In the genomic region with DNA sequence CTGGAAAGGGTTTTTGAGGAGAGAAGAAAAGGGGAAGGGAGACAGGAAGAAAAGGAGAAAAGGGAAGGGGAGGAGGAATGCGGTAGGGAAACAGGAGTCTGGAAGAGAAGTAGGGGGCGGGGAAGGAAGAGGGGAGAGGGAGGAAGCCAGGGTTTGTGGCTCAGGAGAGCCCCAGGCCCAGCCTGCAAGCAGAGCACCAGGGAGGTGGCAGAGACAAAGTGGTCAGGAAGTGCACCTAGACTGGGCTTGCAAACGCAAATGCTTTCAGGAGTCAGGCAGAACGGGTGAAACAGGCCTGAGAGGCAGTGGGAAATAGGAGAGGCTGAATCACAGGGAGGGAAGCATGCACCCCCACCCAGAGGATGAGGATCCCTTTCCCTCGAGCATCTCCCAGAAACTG, we compare ENCODE assay signal across 21 cellular contexts.
DNase-seq lines count a peak whose midpoint lies in the region; ATAC-seq and TF ChIP-seq lines count a peak whose summit lies in the region.
"Had no signal": no experiment of that assay in that cellular context is flagged by ENCODE, and none has a peak within 500 bp of the region (broad histone marks: within the 10 kb centered on the region; RNA-seq: fewer than 3 reads in every experiment).

No MANE protein-coding gene starts in this region.

- H3K9me3 Mint-ChIP-seq in dendritic cell treated with granulocyte-macrophage colony-stimulating factor and Interleukin-4, amounts not matched to agents 40 ng/mL and 50 ng/mL, for 4 days: no peaks in the 10 kb centered on the region
- H3K9me3 Mint-ChIP-seq: central memory CD8-positive, alpha-beta T cell had no signal

- H3K9ac ChIP-seq in IMR-90 (ENCODE audit: low read depth, low read length): 0 out of 2 replicates have a peak overlapping the region, but pooled peaks have one; percentile 24
- peak overlapping the region; percentile 25 for H3K9ac ChIP-seq in smooth muscle cell (ENCODE audit: low read depth)

- H3K36me3 ChIP-seq in IMR-90 (ENCODE audit: control insufficient read depth, insufficient read depth, low read length) (no peaks in the 10 kb centered on the region), smooth muscle cell (ENCODE audit: low read depth) (no peaks in the 10 kb centered on the region), esophagus squamous epithelium (no peaks in the 10 kb centered on the region)
- H3K36me3 ChIP-seq: BE2C had no signal

- H3K9me1 ChIP-seq in IMR-90 (ENCODE audit: insufficient read depth, low read length): peaks cover 7% of the 10 kb centered on the region; the same call in 1 of the 2 replicates

- peak overlapping the region; percentile 10 for H3K14ac ChIP-seq in IMR-90 (replicated peaks; ENCODE audit: low read depth, low read length)

- peak overlapping the region; percentile 70 for H2AK9ac ChIP-seq in IMR-90 (replicated peaks; ENCODE audit: low read depth, low read length, poor library complexity)

- no peak for TF ChIP-seq POLR2A in IMR-90 (IDR thresholded peaks at IDR 0.05; ENCODE audit: low read depth, low read length)
- no peak for TF ChIP-seq POLR2A in esophagus squamous epithelium (IDR thresholded peaks at IDR 0.05)

- DNase-seq in IMR-90: peak; percentile 18
- DNase-seq in iPS-NIHi11 (ENCODE audit: low spot score): peak; percentile 33
- DNase-seq in smooth muscle cell (lab: John Stamatoyannopoulos, UW; ENCODE audit: unreplicated experiment): no peak
- DNase-seq in AG08395 (ENCODE audit: low spot score): no peak
- no peak for DNase-seq in esophagus squamous epithelium (lab: John Stamatoyannopoulos, UW)
- DNase-seq: activated CD8-positive, alpha-beta T cell treated with anti-CD3 and anti-CD28 coated beads, Interleukin-2, amount 10 ng/mL, durations not matched to agents 7 days and 5 days; activated naive CD8-positive, alpha-beta T cell treated with anti-CD3 and anti-CD28 coated beads, Interleukin-2, amount 50 U/mL, for 24 hours; BE2C; DMS 273 treated with DMSO at 0.1 percent for 48 hours; head of caudate nucleus; naive B cell; NCI-H1694 treated with DMSO at 0.1 percent for 48 hours; NCI-H510A treated with DMSO at 0.1 percent for 48 hours; SW 1271; testis had no signal

- BruUV-seq in IMR-90 (replicated peaks; lab: Mats Ljungman, UMichigan): no TSS peak

- H2AK5ac ChIP-seq in IMR-90 (ENCODE audit: low read depth, low read length): peak overlapping the region; percentile 50

- POLR2A ChIA-PET in IMR-90 (lab: Charles Lee; ENCODE audit: unreplicated experiment): no interaction called here

- H3K4me2 ChIP-seq in IMR-90 (ENCODE audit: low read depth, low read length) (no peak overlapping the region), smooth muscle cell (peak overlapping the region; percentile 3)

- in situ Hi-C loops in IMR-90 (cut with MboI; ENCODE audit: low sequenced_read_pairs): loop anchor here (25.0 kb wide), 1 partner anchor 641 kb away; no protein-coding TSS in a partner anchor

- H3K27me3 Mint-ChIP-seq in dendritic cell treated with granulocyte-macrophage colony-stimulating factor and Interleukin-4, amounts not matched to agents 40 ng/mL and 50 ng/mL, for 4 days: peaks cover 9% of the 10 kb centered on the region

- H3K79me1 ChIP-seq in IMR-90 (ENCODE audit: low read depth in 1 of 2, low read length in 2 of 2): no peaks in the 10 kb centered on the region

- CTCF ChIA-PET in IMR-90 (lab: Yijun Ruan, JAX): no interaction called here

- WGBS in IMR-90 (ENCODE audit: extremely low coverage in 2 of 2, insufficient read length in 1 of 2), 2 experiments: 33% methylated on average over 1 of the region's 5 CpGs; no CpG with 5 or more reads in 1 of the 2 experiments
- WGBS in smooth muscle cell (ENCODE audit: low lambda C conversion rate): 25% methylated on average over 5 of the region's 5 CpGs
- 30 to 33% methylated on average over 5 of the region's 5 CpGs for WGBS in esophagus squamous epithelium, 2 donors

- no peak overlapping the region for H3K4me3 Mint-ChIP-seq in dendritic cell treated with granulocyte-macrophage colony-stimulating factor and Interleukin-4, amounts not matched to agents 40 ng/mL and 50 ng/mL, for 4 days
- H3K4me3 Mint-ChIP-seq: activated CD8-positive, alpha-beta T cell treated with anti-CD3 and anti-CD28 coated beads, Interleukin-2, amount 10 ng/mL, durations not matched to agents 7 days and 5 days; activated naive CD8-positive, alpha-beta T cell treated with anti-CD3 and anti-CD28 coated beads, Interleukin-2, amount 50 U/mL, for 24 hours; activated T-helper 1 cell treated with anti-CD3 and anti-CD28 coated beads, Interleukin-12 subunit alpha, Interleukin-12 subunit beta, Interleukin-2, Interleukin-4 antibody, amounts not matched to agents 30 ng/mL and 10 ng/mL and 1 ng/mL, durations not matched to agents 14 hours and 24 hours and 36 hours; central memory CD8-positive, alpha-beta T cell; naive B cell had no signal

- TF ChIP-seq RAD21 in IMR-90 (IDR thresholded peaks at IDR 0.05; ENCODE audit: low read length): no peak

- no peaks in the 10 kb centered on the region for H3K79me2 ChIP-seq in smooth muscle cell (ENCODE audit: low read depth)

- H4K20me1 ChIP-seq in IMR-90 (ENCODE audit: insufficient read depth, low read length) (no peaks in the 10 kb centered on the region), smooth muscle cell (ENCODE audit: low read depth) (no peaks in the 10 kb centered on the region)

- peak overlapping the region; percentile 28 for H2BK120ac ChIP-seq in IMR-90 (ENCODE audit: low read depth, low read length)

- intact Hi-C loops in IMR-90 (cut with micrococcal nuclease) (loop anchor here (5.0 to 10.0 kb wide), 4 partner anchors 191 to 479 kb away; a partner anchor contains a TSS), esophagus squamous epithelium (cut with DNase I) (loop anchor here (10.0 kb wide), 1 partner anchor 169 kb away; no protein-coding TSS in a partner anchor)
- intact Hi-C loops in dendritic cell treated with granulocyte-macrophage colony-stimulating factor and Interleukin-4, amounts not matched to agents 40 ng/mL and 50 ng/mL, for 4 days (cut with micrococcal nuclease): no loop called here

- H2BK15ac ChIP-seq in IMR-90 (ENCODE audit: low read depth, low read length): peak overlapping the region; percentile 19; the same call in 1 of the 3 replicates

- H3K4me3 ChIP-seq in IMR-90 (ENCODE audit: insufficient read depth, low read depth, low read length) (no peak overlapping the region), smooth muscle cell (peak overlapping the region; percentile 21), esophagus squamous epithelium (no peak overlapping the region)
- H3K4me3 ChIP-seq: testis had no signal

- peak overlapping the region; percentile 67; the same call in 1 of the 2 replicates for H4K5ac ChIP-seq in IMR-90 (ENCODE audit: low read depth, low read length)

- H3K4ac ChIP-seq in IMR-90 (ENCODE audit: low read depth, low read length): peak overlapping the region; percentile 75

- H3F3A ChIP-seq in smooth muscle cell (ENCODE audit: low read depth): peaks cover 11% of the 10 kb centered on the region

- H3K27me3 ChIP-seq in IMR-90 (ENCODE audit: control insufficient read depth, insufficient read depth, low read length) (no peaks in the 10 kb centered on the region), smooth muscle cell (ENCODE audit: low read depth) (no peaks in the 10 kb centered on the region), esophagus squamous epithelium (no peaks in the 10 kb centered on the region)
- H3K27me3 ChIP-seq: BE2C, testis had no signal

- ATAC-seq in IMR-90 (ENCODE audit: low read depth) (no peak), HG03565 (IDR thresholded peaks at IDR 0.05; ENCODE audit: unreplicated experiment) (no peak), HG03469 (IDR thresholded peaks at IDR 0.05; ENCODE audit: unreplicated experiment) (no peak)
- ATAC-seq: activated CD8-positive, alpha-beta T cell treated with anti-CD3 and anti-CD28 coated beads, Interleukin-2, amount 10 ng/mL, durations not matched to agents 7 days and 5 days; activated naive CD8-positive, alpha-beta T cell treated with anti-CD3 and anti-CD28 coated beads, Interleukin-2, amount 50 U/mL, for 24 hours had no signal

- peaks cover 18% of the 10 kb centered on the region for H3K4me1 ChIP-seq in IMR-90 (ENCODE audit: control insufficient read depth, insufficient read depth, low read length)
- H3K4me1 ChIP-seq in smooth muscle cell (ENCODE audit: low read depth): peaks cover 25% of the 10 kb centered on the region
- peaks cover 0 to 50% (median 11%) of the 10 kb centered on the region in 3 donors for H3K4me1 ChIP-seq in esophagus squamous epithelium

- H3K27ac ChIP-seq in IMR-90 (ENCODE audit: insufficient read depth, low read length) (no peak overlapping the region), smooth muscle cell (ENCODE audit: low read depth) (peak overlapping the region; percentile 38), esophagus squamous epithelium (peak overlapping the region in 2 of 4 donors; percentile 45 to 56)
- H3K27ac ChIP-seq: testis, VCaP had no signal

- peaks cover 26% of the 10 kb centered on the region for H3K4me1 Mint-ChIP-seq in dendritic cell treated with granulocyte-macrophage colony-stimulating factor and Interleukin-4, amounts not matched to agents 40 ng/mL and 50 ng/mL, for 4 days (ENCODE audit: low read depth)
- H3K4me1 Mint-ChIP-seq: activated naive CD8-positive, alpha-beta T cell treated with anti-CD3 and anti-CD28 coated beads, Interleukin-2, amount 50 U/mL, for 24 hours; central memory CD8-positive, alpha-beta T cell; naive B cell had no signal

- peak overlapping the region; percentile 49 to 50; a peak in 2 of 4 replicates for H4K8ac ChIP-seq in IMR-90 (ENCODE audit: low read depth in 2 of 2, low read length in 2 of 2)

- H3K36me3 Mint-ChIP-seq in dendritic cell treated with granulocyte-macrophage colony-stimulating factor and Interleukin-4, amounts not matched to agents 40 ng/mL and 50 ng/mL, for 4 days (ENCODE audit: low read depth): no peaks in the 10 kb centered on the region

- H3K56ac ChIP-seq in IMR-90 (ENCODE audit: extremely low read depth, insufficient read depth, low read length): no peak overlapping the region; the same call in 1 of the 2 replicates

- TF ChIP-seq CTCF in IMR-90 (conservative IDR thresholded peaks at IDR 0.05; ENCODE audit: low read depth, low read length): no peak
- no peak for TF ChIP-seq CTCF in smooth muscle cell (IDR thresholded peaks at IDR 0.05; ENCODE audit: borderline replicate concordance, insufficient read depth, poor library complexity, severe bottlenecking)
- TF ChIP-seq CTCF in esophagus squamous epithelium (IDR thresholded peaks at IDR 0.05): no peak

- peak overlapping the region; percentile 90 for H2AFZ ChIP-seq in IMR-90 (replicated peaks; ENCODE audit: low read length, poor library complexity)
- H2AFZ ChIP-seq in smooth muscle cell (ENCODE audit: low read depth): peak overlapping the region; percentile 76

- H3K18ac ChIP-seq in IMR-90 (ENCODE audit: low read depth, low read length): peak overlapping the region; percentile 44; the same call in 1 of the 2 replicates

- H3K9me3 ChIP-seq in IMR-90 (ENCODE audit: control insufficient read depth, insufficient read depth, low read length) (no peaks in the 10 kb centered on the region), smooth muscle cell (replicated peaks; ENCODE audit: low read depth) (no peaks in the 10 kb centered on the region), esophagus squamous epithelium (no peaks in the 10 kb centered on the region)
- H3K9me3 ChIP-seq: BE2C, testis had no signal

- H4K91ac ChIP-seq in IMR-90 (ENCODE audit: insufficient read depth, low read depth, low read length): peak overlapping the region; percentile 70

- no peak overlapping the region for H2BK5ac ChIP-seq in IMR-90 (ENCODE audit: low read depth, low read length, poor library complexity, severe bottlenecking)

- H2BK20ac ChIP-seq in IMR-90 (ENCODE audit: low read depth, low read length): peak overlapping the region; percentile 82

- peak overlapping the region; percentile 64 for H3K27ac Mint-ChIP-seq in dendritic cell treated with granulocyte-macrophage colony-stimulating factor and Interleukin-4, amounts not matched to agents 40 ng/mL and 50 ng/mL, for 4 days
- H3K27ac Mint-ChIP-seq: activated CD8-positive, alpha-beta T cell treated with anti-CD3 and anti-CD28 coated beads, Interleukin-2, amount 10 ng/mL, durations not matched to agents 7 days and 5 days; activated naive CD8-positive, alpha-beta T cell treated with anti-CD3 and anti-CD28 coated beads, Interleukin-2, amount 50 U/mL, for 24 hours; activated T-helper 1 cell treated with anti-CD3 and anti-CD28 coated beads, Interleukin-12 subunit alpha, Interleukin-12 subunit beta, Interleukin-2, Interleukin-4 antibody, amounts not matched to agents 30 ng/mL and 10 ng/mL and 1 ng/mL, durations not matched to agents 14 hours and 24 hours and 36 hours; naive B cell had no signal

- dilution Hi-C loops in IMR-90 (cut with HindIII; ENCODE audit: low sequenced_read_pairs, unreplicated experiment): no loop called here

- peak overlapping the region; percentile 56; the same call in 1 of the 2 replicates for H3K23ac ChIP-seq in IMR-90 (ENCODE audit: low read depth, low read length)

Comparison
In these comparisons a context has a peak if more than half of its experiments do, and no peak if none do; other contexts are left out.
1. DNase-seq: peak in IMR-90 (single experiment) and iPS-NIHi11 (single experiment); none in smooth muscle cell (single experiment), AG08395 (single experiment) and esophagus squamous epithelium (single experiment).